1 cellular context compared by ENCODE assay signal in genomic region chr1:15616704-15617172, GRCh38.
TF ChIP-seq lines count a peak whose summit lies in the region.

No MANE protein-coding gene starts in this region.

TF ChIP-seq in GM12878, 131 proteins besides CTCF, POLR2A, EP300 and RAD21 (continued from another document):
- TF ChIP-seq NFIC (IDR thresholded peaks at IDR 0.05; ENCODE audit: low read depth, low read length), result 0 out of 2 replicates have a peak, but pooled peaks have one; percentile 32
- peak; percentile 69; the same call in 1 of the 2 replicates for TF ChIP-seq RELB (IDR thresholded peaks at IDR 0.05; ENCODE audit: low read depth)
- TF ChIP-seq IKZF2 (IDR thresholded peaks at IDR 0.05), result no peak
- TF ChIP-seq GABPA (IDR thresholded peaks at IDR 0.05; ENCODE audit: low read depth), result 0 out of 2 replicates have a peak, but pooled peaks have one; percentile 12
- 0 out of 4 replicates have a peak, but pooled peaks of 1 of the 2 experiments have one; percentile 17 for TF ChIP-seq ETV6 (conservative IDR thresholded peaks at IDR 0.05 in 1 of 2, IDR thresholded peaks at IDR 0.05 in 1 of 2; ENCODE audit: borderline replicate concordance in 1 of 2, low read depth in 1 of 2)
TF ChIP-seq in GM12878: peak in this region for 5.
